Comparison of ENCODE assay signal across 15 cellular contexts in genomic region chr4:87493147-87493546, GRCh38.
"Had no signal": no experiment of that assay in that cellular context is flagged by ENCODE, and none has a peak within 500 bp of the region (broad histone marks: within the 10 kb centered on the region; RNA-seq: fewer than 3 reads in every experiment).

No MANE protein-coding gene starts in this region.

- H3K79me2 ChIP-seq: parathyroid adenoma had no signal

- H3K36me3 ChIP-seq: right lobe of liver had no signal

- H3K27me3 ChIP-seq: right lobe of liver, spleen, testis had no signal

- H3K9me3 ChIP-seq: right lobe of liver, testis had no signal

- H3K27ac ChIP-seq: parathyroid adenoma, testis had no signal

- H3K4me3 ChIP-seq: spleen, testis had no signal

- H2AFZ ChIP-seq: parathyroid adenoma had no signal

- DNase-seq: activated CD4-positive, alpha-beta T cell treated with anti-CD3 and anti-CD28 coated beads for 48 hours; activated CD8-positive, alpha-beta memory T cell treated with anti-CD3 and anti-CD28 coated beads for 24 hours; activated naive CD4-positive, alpha-beta T cell treated with Interleukin-2 at 50 U/mL for 16 hours; activated naive CD8-positive, alpha-beta T cell treated with anti-CD3 and anti-CD28 coated beads, Interleukin-2, amount 50 U/mL, for 24 hours; foreskin fibroblast; left colon; spleen; stimulated activated CD4-positive, alpha-beta T cell treated with anti-CD3 and anti-CD28 coated beads, Interleukin-1b, Interleukin-23, amount 100 ng/mL, for 48 hours; stimulated activated naive CD4-positive, alpha-beta T cell; T-cell; T1000; testis had no signal

- H3K4me1 ChIP-seq: parathyroid adenoma, testis had no signal

- ATAC-seq: activated naive CD8-positive, alpha-beta T cell treated with anti-CD3 and anti-CD28 coated beads, Interleukin-2, amount 50 U/mL, for 24 hours; left colon; T-cell; WTC11 had no signal
